ENCODE assay signal across 10 cellular contexts in the genomic region with DNA sequence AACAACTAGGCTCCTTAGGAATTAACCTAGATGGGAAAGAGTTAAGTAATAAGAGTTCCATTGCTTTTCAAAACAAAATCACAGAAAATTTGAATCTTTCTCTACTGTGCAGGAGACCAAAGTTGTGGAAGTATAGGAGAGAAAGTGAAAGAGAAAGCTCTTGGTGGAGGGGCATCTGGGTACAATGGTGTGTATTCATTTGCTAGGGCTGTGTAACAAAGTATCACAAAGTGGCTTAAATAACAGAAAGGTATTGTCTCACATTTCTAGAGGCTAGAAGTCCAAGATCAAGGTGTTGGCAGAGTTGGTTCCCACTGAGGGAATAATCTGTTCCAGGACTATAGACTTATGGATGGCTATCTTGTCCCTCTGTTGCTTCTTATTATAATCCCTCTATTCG. TPM values are rescaled to one million over a fixed set of nuclear protein-coding genes. Genes with fewer than 3 reads are reported as not detected.
DNase-seq lines count a peak whose midpoint lies in the region; ATAC-seq and TF ChIP-seq lines count a peak whose summit lies in the region.
"Had no signal": no experiment of that assay in that cellular context is flagged by ENCODE, and none has a peak within 500 bp of the region (broad histone marks: within the 10 kb centered on the region; RNA-seq: fewer than 3 reads in every experiment).

No MANE protein-coding gene starts in this region.

- peak overlapping the region in 1 of 2 donors; percentile 56 for H3K4me3 Mint-ChIP-seq in activated T-cell treated with anti-CD3 and anti-CD28 coated beads, Interleukin-2, amount 50 U/mL, for 72 hours
- H3K4me3 Mint-ChIP-seq in activated naive CD8-positive, alpha-beta T cell treated with anti-CD3 and anti-CD28 coated beads, Interleukin-2, amount 10 ng/mL, durations not matched to agents 7 days and 5 days: peak overlapping the region; percentile 44

- TF ChIP-seq RAD21 in IMR-90 (IDR thresholded peaks at IDR 0.05; ENCODE audit: low read length): no peak

- H2AK5ac ChIP-seq in IMR-90 (ENCODE audit: low read depth, low read length): no peak overlapping the region

- H3K79me1 ChIP-seq in IMR-90 (ENCODE audit: low read depth in 1 of 2, low read length in 2 of 2): no peaks in the 10 kb centered on the region

- no peak overlapping the region for H4K8ac ChIP-seq in IMR-90 (ENCODE audit: low read depth in 2 of 2, low read length in 2 of 2)

- no peak overlapping the region for H3K14ac ChIP-seq in IMR-90 (replicated peaks; ENCODE audit: low read depth, low read length)

- peak overlapping the region; percentile 22 for H3K27ac Mint-ChIP-seq in activated T-cell treated with anti-CD3 and anti-CD28 coated beads, Interleukin-2, amount 50 U/mL, for 72 hours
- H3K27ac Mint-ChIP-seq in activated naive CD8-positive, alpha-beta T cell treated with anti-CD3 and anti-CD28 coated beads, Interleukin-2, amount 10 ng/mL, durations not matched to agents 7 days and 5 days: no peak overlapping the region

- H3K36me3 ChIP-seq in IMR-90 (ENCODE audit: control insufficient read depth, insufficient read depth, low read length): no peaks in the 10 kb centered on the region
- H3K36me3 ChIP-seq: sigmoid colon had no signal

- no peak overlapping the region for H3K4me3 ChIP-seq in IMR-90 (ENCODE audit: insufficient read depth, low read depth, low read length)
- H3K4me3 ChIP-seq: sigmoid colon had no signal

- no peak for TF ChIP-seq CTCF in IMR-90 (conservative IDR thresholded peaks at IDR 0.05; ENCODE audit: low read depth, low read length)

- ATAC-seq in activated T-cell treated with anti-CD3 and anti-CD28 coated beads, Interleukin-2, amount 50 U/mL, for 72 hours (replicated peaks in 1 of 2): peak in 1 of 2 donors; percentile 51
- ATAC-seq in IMR-90 (ENCODE audit: low read depth) (peak; percentile 29; the same call in 1 of the 2 replicates), GM21576 (IDR thresholded peaks at IDR 0.05; ENCODE audit: unreplicated experiment) (no peak)
- peak; percentile 85 for ATAC-seq in activated naive CD8-positive, alpha-beta T cell treated with anti-CD3 and anti-CD28 coated beads, Interleukin-2, amount 10 ng/mL, durations not matched to agents 7 days and 5 days (ENCODE audit: low read depth)

- no peak overlapping the region for H3K23ac ChIP-seq in IMR-90 (ENCODE audit: low read depth, low read length)

- no peak overlapping the region for H3K56ac ChIP-seq in IMR-90 (ENCODE audit: extremely low read depth, insufficient read depth, low read length)

- no peaks in the 10 kb centered on the region for H3K4me1 ChIP-seq in IMR-90 (ENCODE audit: control insufficient read depth, insufficient read depth, low read length)
- H3K4me1 ChIP-seq: sigmoid colon had no signal

- H2BK120ac ChIP-seq in IMR-90 (ENCODE audit: low read depth, low read length): no peak overlapping the region

- no peak overlapping the region for H3K4ac ChIP-seq in IMR-90 (ENCODE audit: low read depth, low read length)

- no peak overlapping the region for H4K5ac ChIP-seq in IMR-90 (ENCODE audit: low read depth, low read length)

- peaks cover 4% of the 10 kb centered on the region for H3K4me1 Mint-ChIP-seq in activated T-cell treated with anti-CD3 and anti-CD28 coated beads, Interleukin-2, amount 50 U/mL, for 72 hours (ENCODE audit: low read depth)
- peaks cover 5% of the 10 kb centered on the region for H3K4me1 Mint-ChIP-seq in activated naive CD8-positive, alpha-beta T cell treated with anti-CD3 and anti-CD28 coated beads, Interleukin-2, amount 10 ng/mL, durations not matched to agents 7 days and 5 days

- no peaks in the 10 kb centered on the region for H3K36me3 Mint-ChIP-seq in activated T-cell treated with anti-CD3 and anti-CD28 coated beads, Interleukin-2, amount 50 U/mL, for 72 hours (ENCODE audit: insufficient read depth in 2 of 2)
- peaks cover 2% of the 10 kb centered on the region for H3K36me3 Mint-ChIP-seq in activated naive CD8-positive, alpha-beta T cell treated with anti-CD3 and anti-CD28 coated beads, Interleukin-2, amount 10 ng/mL, durations not matched to agents 7 days and 5 days

- intact Hi-C loops in IMR-90 (cut with micrococcal nuclease) (no loop called here), posterior cingulate gyrus (cut with DNase I) (no loop called here)

- no peaks in the 10 kb centered on the region for H3K9me3 ChIP-seq in IMR-90 (ENCODE audit: control insufficient read depth, insufficient read depth, low read length)
- H3K9me3 ChIP-seq: sigmoid colon had no signal

- H3K9ac ChIP-seq in IMR-90 (ENCODE audit: low read depth, low read length): no peak overlapping the region

- H2AK9ac ChIP-seq in IMR-90 (replicated peaks; ENCODE audit: low read depth, low read length, poor library complexity): no peak overlapping the region

- no peaks in the 10 kb centered on the region for H4K20me1 ChIP-seq in IMR-90 (ENCODE audit: insufficient read depth, low read length)

- POLR2A ChIA-PET in IMR-90 (lab: Charles Lee; ENCODE audit: unreplicated experiment): no interaction called here
- POLR2A ChIA-PET in activated naive CD8-positive, alpha-beta T cell treated with anti-CD3 and anti-CD28 coated beads, Interleukin-2, amount 10 ng/mL, durations not matched to agents 7 days and 5 days (lab: Charles Lee): interaction anchor here (1.6 kb wide), 1 partner anchor 51 kb away, joined by 6 read pairs; the partner anchor contains the start of gene GORASP2

- WGBS in IMR-90 (ENCODE audit: extremely low coverage in 2 of 2, insufficient read length in 1 of 2), 2 experiments: no CpG with 5 or more reads among the region's 1 CpG

- TF ChIP-seq POLR2A in IMR-90 (IDR thresholded peaks at IDR 0.05; ENCODE audit: low read depth, low read length): no peak

- CTCF ChIA-PET in IMR-90 (lab: Yijun Ruan, JAX): no interaction called here

- no peak for DNase-seq in activated T-cell treated with anti-CD3 and anti-CD28 coated beads, Interleukin-2, amount 50 U/mL, for 72 hours
- no peak for DNase-seq in activated T-cell treated with anti-CD3 and anti-CD28 coated beads, Interleukin-2, amount 50 U/mL, for 48 hours
- DNase-seq in IMR-90: no peak
- no peak for DNase-seq in activated naive CD8-positive, alpha-beta T cell treated with anti-CD3 and anti-CD28 coated beads, Interleukin-2, amount 10 ng/mL, durations not matched to agents 7 days and 5 days
- peak; percentile 11 for DNase-seq in renal cortical epithelial cell (ENCODE audit: low read depth)
- no peak for DNase-seq in posterior cingulate gyrus
- no peak for DNase-seq in GM19238 (ENCODE audit: insufficient read length, low spot score)
- DNase-seq: NCI-H2081 treated with DMSO at 0.1 percent for 48 hours, sigmoid colon had no signal

- H3K18ac ChIP-seq in IMR-90 (ENCODE audit: low read depth, low read length): no peak overlapping the region

- no peak overlapping the region for H4K91ac ChIP-seq in IMR-90 (ENCODE audit: insufficient read depth, low read depth, low read length)

- in situ Hi-C loops in IMR-90 (cut with MboI; ENCODE audit: low sequenced_read_pairs): no loop called here

- H2BK5ac ChIP-seq in IMR-90 (ENCODE audit: low read depth, low read length, poor library complexity, severe bottlenecking): no peak overlapping the region

- no TSS peak for BruUV-seq in IMR-90 (replicated peaks; lab: Mats Ljungman, UMichigan)

- peaks cover 10% of the 10 kb centered on the region for H3K27me3 Mint-ChIP-seq in activated T-cell treated with anti-CD3 and anti-CD28 coated beads, Interleukin-2, amount 50 U/mL, for 72 hours (ENCODE audit: low read depth)
- H3K27me3 Mint-ChIP-seq in activated naive CD8-positive, alpha-beta T cell treated with anti-CD3 and anti-CD28 coated beads, Interleukin-2, amount 10 ng/mL, durations not matched to agents 7 days and 5 days: peaks cover 17% of the 10 kb centered on the region

- H3K9me3 Mint-ChIP-seq in activated T-cell treated with anti-CD3 and anti-CD28 coated beads, Interleukin-2, amount 50 U/mL, for 72 hours: no peaks in the 10 kb centered on the region
- H3K9me3 Mint-ChIP-seq in activated naive CD8-positive, alpha-beta T cell treated with anti-CD3 and anti-CD28 coated beads, Interleukin-2, amount 10 ng/mL, durations not matched to agents 7 days and 5 days: no peaks in the 10 kb centered on the region

- no peak overlapping the region for H3K27ac ChIP-seq in IMR-90 (ENCODE audit: insufficient read depth, low read length)
- H3K27ac ChIP-seq: sigmoid colon had no signal

- no peaks in the 10 kb centered on the region for H3K9me1 ChIP-seq in IMR-90 (ENCODE audit: insufficient read depth, low read length)

- no peak overlapping the region for H2BK15ac ChIP-seq in IMR-90 (ENCODE audit: low read depth, low read length)

- no peak overlapping the region for H2AFZ ChIP-seq in IMR-90 (replicated peaks; ENCODE audit: low read length, poor library complexity)

- H3K4me2 ChIP-seq in IMR-90 (ENCODE audit: low read depth, low read length): no peak overlapping the region; the same call in 1 of the 2 replicates

- H3K27me3 ChIP-seq in IMR-90 (ENCODE audit: control insufficient read depth, insufficient read depth, low read length): peaks cover 6% of the 10 kb centered on the region; the same call in 1 of the 2 replicates
- H3K27me3 ChIP-seq: sigmoid colon had no signal

- dilution Hi-C loops in IMR-90 (cut with HindIII; ENCODE audit: low sequenced_read_pairs, unreplicated experiment): no loop called here

- no peak overlapping the region for H2BK20ac ChIP-seq in IMR-90 (ENCODE audit: low read depth, low read length)

TF ChIP-seq in IMR-90, 13 proteins besides CTCF, POLR2A, EP300 and RAD21 (continues in another document):
- TF ChIP-seq CEBPB (IDR thresholded peaks at IDR 0.05; ENCODE audit: low read depth, low read length) (no peak), ELK1 (IDR thresholded peaks at IDR 0.05; ENCODE audit: borderline replicate concordance, low read depth, low read length) (no peak), CHD1 (IDR thresholded peaks at IDR 0.05; ENCODE audit: low read depth, low read length) (no peak), SMC3 (IDR thresholded peaks at IDR 0.05; ENCODE audit: low read depth, low read length) (no peak)

RNA-seq across cellular contexts. Expression of gene GORASP2, which starts 50.5 kb away (rescaled TPM):
- total RNA-seq in activated T-cell treated with anti-CD3 and anti-CD28 coated beads, Interleukin-2, amount 50 U/mL, for 72 hours: 10 to 100 TPM; 86.8 to 90.4 TPM
- total RNA-seq in IMR-90 (2012; rRNA removed) (53.1 and 60.5 TPM in 2 replicates), renal cortical epithelial cell (30.9 and 39.1 TPM in 2 replicates)
- polyA plus RNA-seq in IMR-90 (2012; rRNA removed): 156 and 167 TPM in 2 replicates
- 77.9 and 161 TPM in 2 replicates for polyA plus RNA-seq in IMR-90 (2012; cell fraction: cytosol; rRNA removed)
- 103 and 153 TPM in 2 replicates for polyA plus RNA-seq in IMR-90 (2012; cell fraction: nucleus; rRNA removed; ENCODE audit: low replicate concordance)
- 10 to 100 TPM; 61.2 to 62.7 TPM for total RNA-seq in activated naive CD8-positive, alpha-beta T cell treated with anti-CD3 and anti-CD28 coated beads, Interleukin-2, amount 10 ng/mL, durations not matched to agents 7 days and 5 days
